In genomic region chr20:64062276-64062595, GRCh38 we compare ENCODE assay signal across 9 cellular contexts. TPM values are rescaled to one million over a fixed set of nuclear protein-coding genes. Genes with fewer than 3 reads are reported as not detected.
DNase-seq lines count a peak whose midpoint lies in the region; ATAC-seq, FAIRE-seq and TF ChIP-seq lines count a peak whose summit lies in the region.
"Had no signal": no experiment of that assay in that cellular context is flagged by ENCODE, and none has a peak within 500 bp of the region (broad histone marks: within the 10 kb centered on the region; RNA-seq: fewer than 3 reads in every experiment).

No MANE protein-coding gene starts in this region.

- no peaks in the 10 kb centered on the region for H3K79me2 ChIP-seq in HepG2 (ENCODE audit: insufficient read depth, low read length)

- TF ChIP-seq EP300 in HepG2 (IDR thresholded peaks at IDR 0.05; ENCODE audit: low read depth in 2 of 2, low read length in 2 of 2) = no peak
- no peak; the same call in 1 of the 2 replicates for TF ChIP-seq EP300 in HepG2 (CRISPR knock-in tag; IDR thresholded peaks at IDR 0.05; ENCODE audit: borderline replicate concordance)
- no peak for TF ChIP-seq EP300 in suprapubic skin (IDR thresholded peaks at IDR 0.05)

- no peak overlapping the region for H2AFZ ChIP-seq in HepG2 (ENCODE audit: low read length)

- H3K4me3 Mint-ChIP-seq in activated CD4-positive, alpha-beta T cell treated with anti-CD3 and anti-CD28 coated beads for 36 hours = peak overlapping the region; percentile 82

- H3K27me3 ChIP-seq in HepG2 (ENCODE audit: control insufficient read depth in 1 of 2, insufficient read depth in 2 of 2, low read length in 2 of 2) (peaks cover 0 to 3% of the 10 kb centered on the region in 2 experiments; a peak in 2 of 5 replicates), suprapubic skin (no peaks in the 10 kb centered on the region)

- no peaks in the 10 kb centered on the region for H3K36me3 ChIP-seq in HepG2 (replicated peaks in 1 of 2; ENCODE audit: control insufficient read depth in 1 of 2, insufficient read depth in 2 of 2, low read length in 2 of 2)
- no peaks in the 10 kb centered on the region for H3K36me3 ChIP-seq in suprapubic skin

- intact Hi-C loops in activated CD4-positive, alpha-beta T cell treated with anti-CD3 and anti-CD28 coated beads for 36 hours (cut with DNase I, micrococcal nuclease) = loop anchor here (1.0 to 10.0 kb wide), 4 partner anchors 523 to 1270 kb away; partner anchors contain the start of genes ARFGAP1 (in 1 of the 2) and PTK6 (in 1 of the 2)
- intact Hi-C loops in HepG2 (cut with micrococcal nuclease; ENCODE audit: unreplicated experiment) = no loop called here

- peak overlapping the region; percentile 95 for H3K4me2 ChIP-seq in HepG2 (ENCODE audit: low read depth, low read length)

- peaks cover 4% of the 10 kb centered on the region; the same call in 1 of the 2 replicates for H4K20me1 ChIP-seq in HepG2 (ENCODE audit: insufficient read depth, low read length)

- POLR2A ChIA-PET in activated CD4-positive, alpha-beta T cell treated with anti-CD3 and anti-CD28 coated beads for 36 hours (lab: Charles Lee) = no interaction called here
- POLR2A ChIA-PET in HepG2 (lab: Yijun Ruan, JAX) = interaction anchor here (0.9 to 4.6 kb wide), 21 partner anchors 10 to 420 kb away, joined by 3 to 113 read pairs (median 6); partner anchors contain the start of genes C20orf204, LKAAEAR1, OPRL1 and PRPF6

- no peak for DNase-seq in activated CD4-positive, alpha-beta T cell treated with anti-CD3 and anti-CD28 coated beads for 36 hours
- no peak for DNase-seq in activated CD4-positive, alpha-beta T cell treated with anti-CD3 and anti-CD28 coated beads for 4 hours
- DNase-seq in astrocyte of the cerebellum (ENCODE audit: low read depth) (no peak), HepG2 (ENCODE audit: low spot score) (no peak), suprapubic skin (ENCODE audit: low spot score in 2 of 2) (no peak), SW480 (ENCODE audit: low spot score) (no peak), NCI-H1105 (lab: John Stamatoyannopoulos, UW) (no peak), superior temporal gyrus (ENCODE audit: extremely low spot score) (no peak)

- CTCF ChIA-PET in activated CD4-positive, alpha-beta T cell treated with anti-CD3 and anti-CD28 coated beads for 36 hours (lab: Charles Lee) = interaction anchor here (0.7 to 1.4 kb wide), 9 partner anchors 15 to 509 kb away, joined by 3 to 9 read pairs (median 4); partner anchors contain the start of gene LKAAEAR1
- CTCF ChIA-PET in HepG2 (lab: Yijun Ruan, JAX; ENCODE audit: low intra/inter-chr PET ratio, low total read pairs) = interaction anchor here (1.5 kb wide), 1 partner anchor 81 kb away, joined by 4 read pairs; the partner anchor contains the start of gene PRPF6

- no peak for TF ChIP-seq RAD21 in HepG2 (CRISPR knock-in tag; IDR thresholded peaks at IDR 0.05)

- no peaks in the 10 kb centered on the region for H3K36me3 Mint-ChIP-seq in activated CD4-positive, alpha-beta T cell treated with anti-CD3 and anti-CD28 coated beads for 36 hours (ENCODE audit: low read depth)

- no peak overlapping the region for H3K27ac Mint-ChIP-seq in activated CD4-positive, alpha-beta T cell treated with anti-CD3 and anti-CD28 coated beads for 36 hours

- TSS peak; percentile 92 for BruUV-seq in HepG2 (replicated peaks; lab: Mats Ljungman, UMichigan)

- H3K27ac ChIP-seq in HepG2 (ENCODE audit: extremely low read length, insufficient read depth, low read length) (peak overlapping the region; percentile 66), suprapubic skin (peak overlapping the region; percentile 76)

- H3K4me1 ChIP-seq in HepG2 (ENCODE audit: insufficient read depth, low read length) = peaks cover 67% of the 10 kb centered on the region
- peaks cover 48% of the 10 kb centered on the region for H3K4me1 ChIP-seq in suprapubic skin

- TF ChIP-seq POLR2A in HepG2 (IDR thresholded peaks at IDR 0.05; ENCODE audit: insufficient read depth in 1 of 2, low read depth in 2 of 2, low read length in 2 of 2) (no peak), suprapubic skin (IDR thresholded peaks at IDR 0.05) (no peak)

- H3K4me3 ChIP-seq in astrocyte of the cerebellum (ENCODE audit: low read depth, low read length) (peak overlapping the region; percentile 83), HepG2 (replicated peaks in 1 of 3; ENCODE audit: insufficient read depth in 1 of 3, low read depth in 2 of 3, low read length in 3 of 3) (peak overlapping the region; percentile 82 to 98 (median 90)), suprapubic skin (peak overlapping the region; percentile 89)

- no peaks in the 10 kb centered on the region for H3K9me3 Mint-ChIP-seq in activated CD4-positive, alpha-beta T cell treated with anti-CD3 and anti-CD28 coated beads for 36 hours (ENCODE audit: low read depth)

- no peaks in the 10 kb centered on the region for H3K9me3 ChIP-seq in HepG2 (ENCODE audit: low read length)
- no peaks in the 10 kb centered on the region for H3K9me3 ChIP-seq in suprapubic skin

- H3K9ac ChIP-seq in HepG2 (ENCODE audit: insufficient read depth, low read depth, low read length) = peak overlapping the region; percentile 82

- no peak for ATAC-seq in activated CD4-positive, alpha-beta T cell treated with anti-CD3 and anti-CD28 coated beads for 36 hours
- ATAC-seq in HepG2 = no peak

- TF ChIP-seq CTCF in astrocyte of the cerebellum (IDR thresholded peaks at IDR 0.05; ENCODE audit: low read depth, low read length, missing control alignments) (no peak), HepG2 (CRISPR knock-in tag; IDR thresholded peaks at IDR 0.05) (no peak), suprapubic skin (IDR thresholded peaks at IDR 0.05) (no peak)

- in situ Hi-C loops in astrocyte of the cerebellum (cut with HindIII; ENCODE audit: low sequenced_read_pairs) (no loop called here), HepG2 (cut with HindIII; ENCODE audit: extremely low pct_ligation_motif_present, low pct_unique_long_range_greater_than_20kb) (no loop called here)

- WGBS in HepG2 (ENCODE audit: low lambda C conversion rate) = 31% methylated on average over 5 of the region's 5 CpGs
- WGBS in suprapubic skin = 53% methylated on average over 3 of the region's 5 CpGs

- H3K4me1 Mint-ChIP-seq in activated CD4-positive, alpha-beta T cell treated with anti-CD3 and anti-CD28 coated beads for 36 hours = peaks cover 52% of the 10 kb centered on the region

- peak; percentile 8 for FAIRE-seq in HepG2 (lab: Jason Lieb, UNC)

- H3K27me3 Mint-ChIP-seq in activated CD4-positive, alpha-beta T cell treated with anti-CD3 and anti-CD28 coated beads for 36 hours = no peaks in the 10 kb centered on the region

RNA-seq across cellular contexts. Expression of gene TCEA2, which starts 0.8 kb away (rescaled TPM):
- total RNA-seq in activated CD4-positive, alpha-beta T cell treated with anti-CD3 and anti-CD28 coated beads for 36 hours = 10 to 100 TPM; 40.6 to 50.0 TPM
- 25.9 and 33.7 TPM in 2 replicates for total RNA-seq in HepG2 (2016; rRNA removed; fragmentation: Illumina TruSeq; extraction: Trizol)
- total RNA-seq in HepG2 (2016; cell fraction: cytosol; rRNA removed; fragmentation: Illumina TruSeq; extraction: Trizol; ENCODE audit: low read depth) = 58.0 and 75.2 TPM in 2 replicates
- total RNA-seq in HepG2 (2016; cell fraction: insoluble cytoplasmic fraction; rRNA removed; fragmentation: Illumina TruSeq; extraction: Trizol) = 25.2 and 31.6 TPM in 2 replicates
- 54.3 and 70.5 TPM in 2 replicates for total RNA-seq in HepG2 (2016; cell fraction: membrane; rRNA removed; fragmentation: Illumina TruSeq; extraction: Trizol)
- 19.6 and 25.2 TPM in 2 replicates for total RNA-seq in HepG2 (2016; cell fraction: nucleus; rRNA removed; fragmentation: Illumina TruSeq; extraction: Trizol)
- 28.1 and 36.8 TPM in 2 replicates for polyA plus RNA-seq in HepG2 (2011; rRNA removed)
- 22.9 and 25.9 TPM in 2 replicates for polyA plus RNA-seq in HepG2 (2011; cell fraction: cytosol; rRNA removed)
- polyA plus RNA-seq in HepG2 (2011; cell fraction: nucleus; rRNA removed) = 101 and 106 TPM in 2 replicates
- polyA plus RNA-seq in HepG2 (2012) = 70.9 and 75.4 TPM in 2 replicates
- polyA plus RNA-seq in HepG2 (2016; cell fraction: cytosol; fragmentation: Illumina TruSeq; extraction: Trizol; ENCODE audit: low read depth) = 308 and 317 TPM in 2 replicates
- 54.5 and 74.5 TPM in 2 replicates for polyA plus RNA-seq in HepG2 (2016; cell fraction: insoluble cytoplasmic fraction; fragmentation: Illumina TruSeq; extraction: Trizol; ENCODE audit: low read depth)
- 232 and 236 TPM in 2 replicates for polyA plus RNA-seq in HepG2 (2016; cell fraction: membrane; fragmentation: Illumina TruSeq; extraction: Trizol; ENCODE audit: low read depth)
- polyA plus RNA-seq in HepG2 (2016; cell fraction: nucleus; fragmentation: Illumina TruSeq; extraction: Trizol; ENCODE audit: insufficient read depth, low read depth) = 80.5 and 83.8 TPM in 2 replicates
- 42.1 and 65.5 TPM in 2 replicates for polyA minus RNA-seq in HepG2 (2011; rRNA and poly(A)+ RNA removed; ENCODE audit: low replicate concordance)
- polyA minus RNA-seq in HepG2 (2011; cell fraction: cytosol; rRNA and poly(A)+ RNA removed) = 21.6 and 27.5 TPM in 2 replicates
- 32.7 and 36.6 TPM in 2 replicates for polyA minus RNA-seq in HepG2 (2011; cell fraction: nucleus; rRNA and poly(A)+ RNA removed)
- total RNA-seq in suprapubic skin = 10 to 100 TPM in 3 of 4 donors, 1 to 10 TPM in 1; 8.6 to 27.9 (median 13.2) TPM

RNA-seq across cellular contexts. Expression of gene SOX18, which starts 12.8 kb away (rescaled TPM):
- total RNA-seq in activated CD4-positive, alpha-beta T cell treated with anti-CD3 and anti-CD28 coated beads for 36 hours = not detected
- total RNA-seq in HepG2 (2016; rRNA removed; fragmentation: Illumina TruSeq; extraction: Trizol) = 1.3 and 1.9 TPM in 2 replicates
- 1.1 and 1.6 TPM in 2 replicates for total RNA-seq in HepG2 (2016; cell fraction: cytosol; rRNA removed; fragmentation: Illumina TruSeq; extraction: Trizol; ENCODE audit: low read depth)
- total RNA-seq in HepG2 (2016; cell fraction: insoluble cytoplasmic fraction; rRNA removed; fragmentation: Illumina TruSeq; extraction: Trizol) = 0.94 and 1.8 TPM in 2 replicates
- total RNA-seq in HepG2 (2016; cell fraction: membrane; rRNA removed; fragmentation: Illumina TruSeq; extraction: Trizol) = 2.7 and 3.0 TPM in 2 replicates
- 1.4 and 2.1 TPM in 2 replicates for total RNA-seq in HepG2 (2016; cell fraction: nucleus; rRNA removed; fragmentation: Illumina TruSeq; extraction: Trizol)
- polyA plus RNA-seq in HepG2 (2011; rRNA removed) = 1.6 and 2.0 TPM in 2 replicates
- 1.1 and 2.3 TPM in 2 replicates for polyA plus RNA-seq in HepG2 (2011; cell fraction: cytosol; rRNA removed)
- polyA plus RNA-seq in HepG2 (2011; cell fraction: nucleus; rRNA removed) = 8.4 and 10.3 TPM in 2 replicates
- polyA plus RNA-seq in HepG2 (2012) = 2.4 and 3.1 TPM in 2 replicates
- 1.8 and 1.9 TPM in 2 replicates for polyA plus RNA-seq in HepG2 (2016; cell fraction: cytosol; fragmentation: Illumina TruSeq; extraction: Trizol; ENCODE audit: low read depth)
- polyA plus RNA-seq in HepG2 (2016; cell fraction: insoluble cytoplasmic fraction; fragmentation: Illumina TruSeq; extraction: Trizol; ENCODE audit: low read depth) = 7.2 and 8.4 TPM in 2 replicates
- polyA plus RNA-seq in HepG2 (2016; cell fraction: membrane; fragmentation: Illumina TruSeq; extraction: Trizol; ENCODE audit: low read depth) = 3.3 and 4.0 TPM in 2 replicates
- polyA plus RNA-seq in HepG2 (2016; cell fraction: nucleus; fragmentation: Illumina TruSeq; extraction: Trizol; ENCODE audit: insufficient read depth, low read depth) = 9.0 and 10.0 TPM in 2 replicates
- 0.28 and 1.8 TPM in 2 replicates for polyA minus RNA-seq in HepG2 (2011; rRNA and poly(A)+ RNA removed; ENCODE audit: low replicate concordance)
- polyA minus RNA-seq in HepG2 (2011; cell fraction: cytosol; rRNA and poly(A)+ RNA removed) = 1.9 and 4.0 TPM in 2 replicates
- 0.77 and 0.87 TPM in 2 replicates for polyA minus RNA-seq in HepG2 (2011; cell fraction: nucleus; rRNA and poly(A)+ RNA removed)
- 1 to 10 TPM in 3 of 4 donors, under 1 TPM in 1; 0.79 to 8.7 (median 3.3) TPM for total RNA-seq in suprapubic skin
- total RNA-seq: mononuclear cell had no signal

RNA-seq across cellular contexts. Expression of gene RGS19, which starts 17.1 kb away (rescaled TPM):
- total RNA-seq in activated CD4-positive, alpha-beta T cell treated with anti-CD3 and anti-CD28 coated beads for 36 hours = 10 to 100 TPM; 39.6 to 40.2 TPM
- 10.2 and 10.7 TPM in 2 replicates for total RNA-seq in HepG2 (2016; rRNA removed; fragmentation: Illumina TruSeq; extraction: Trizol)
- total RNA-seq in HepG2 (2016; cell fraction: cytosol; rRNA removed; fragmentation: Illumina TruSeq; extraction: Trizol; ENCODE audit: low read depth) = 8.3 and 13.6 TPM in 2 replicates
- 9.9 and 10.3 TPM in 2 replicates for total RNA-seq in HepG2 (2016; cell fraction: insoluble cytoplasmic fraction; rRNA removed; fragmentation: Illumina TruSeq; extraction: Trizol)
- 24.1 and 24.7 TPM in 2 replicates for total RNA-seq in HepG2 (2016; cell fraction: membrane; rRNA removed; fragmentation: Illumina TruSeq; extraction: Trizol)
- total RNA-seq in HepG2 (2016; cell fraction: nucleus; rRNA removed; fragmentation: Illumina TruSeq; extraction: Trizol) = 7.0 and 7.6 TPM in 2 replicates
- 11.9 and 14.7 TPM in 2 replicates for polyA plus RNA-seq in HepG2 (2011; rRNA removed)
- 11.7 and 19.3 TPM in 2 replicates for polyA plus RNA-seq in HepG2 (2011; cell fraction: cytosol; rRNA removed)
- 12.6 and 13.6 TPM in 2 replicates for polyA plus RNA-seq in HepG2 (2011; cell fraction: nucleus; rRNA removed)
- 4.4 and 6.8 TPM in 2 replicates for polyA plus RNA-seq in HepG2 (2012)
- 18.0 and 22.1 TPM in 2 replicates for polyA plus RNA-seq in HepG2 (2016; cell fraction: cytosol; fragmentation: Illumina TruSeq; extraction: Trizol; ENCODE audit: low read depth)
- 14.2 and 16.6 TPM in 2 replicates for polyA plus RNA-seq in HepG2 (2016; cell fraction: insoluble cytoplasmic fraction; fragmentation: Illumina TruSeq; extraction: Trizol; ENCODE audit: low read depth)
- polyA plus RNA-seq in HepG2 (2016; cell fraction: membrane; fragmentation: Illumina TruSeq; extraction: Trizol; ENCODE audit: low read depth) = 25.0 and 29.7 TPM in 2 replicates
- polyA plus RNA-seq in HepG2 (2016; cell fraction: nucleus; fragmentation: Illumina TruSeq; extraction: Trizol; ENCODE audit: insufficient read depth, low read depth) = 9.7 and 10.6 TPM in 2 replicates
- 15.8 and 18.5 TPM in 2 replicates for polyA minus RNA-seq in HepG2 (2011; rRNA and poly(A)+ RNA removed; ENCODE audit: low replicate concordance)
- polyA minus RNA-seq in HepG2 (2011; cell fraction: cytosol; rRNA and poly(A)+ RNA removed) = 8.1 and 9.1 TPM in 2 replicates
- polyA minus RNA-seq in HepG2 (2011; cell fraction: nucleus; rRNA and poly(A)+ RNA removed) = 4.5 and 5.5 TPM in 2 replicates
- total RNA-seq in suprapubic skin = 10 to 100 TPM; 14.8 to 18.4 (median 16.2) TPM

RNA-seq across cellular contexts. Expression of gene OPRL1, which starts 17.6 kb away (rescaled TPM):
- total RNA-seq in activated CD4-positive, alpha-beta T cell treated with anti-CD3 and anti-CD28 coated beads for 36 hours = under 1 TPM; 0.42 to 0.50 TPM
- total RNA-seq in HepG2 (2016; rRNA removed; fragmentation: Illumina TruSeq; extraction: Trizol) (0.27 and 0.35 TPM in 2 replicates), suprapubic skin (under 1 TPM; 0.45 to 0.68 (median 0.52) TPM)
- not detected in 2 replicates for total RNA-seq in HepG2 (2016; cell fraction: cytosol; rRNA removed; fragmentation: Illumina TruSeq; extraction: Trizol; ENCODE audit: low read depth)
- total RNA-seq in HepG2 (2016; cell fraction: insoluble cytoplasmic fraction; rRNA removed; fragmentation: Illumina TruSeq; extraction: Trizol) = 0.16 and 0.56 TPM in 2 replicates
- 0.12 and 0.14 TPM in 2 replicates for total RNA-seq in HepG2 (2016; cell fraction: membrane; rRNA removed; fragmentation: Illumina TruSeq; extraction: Trizol)
- 0.25 and 0.28 TPM in 2 replicates for total RNA-seq in HepG2 (2016; cell fraction: nucleus; rRNA removed; fragmentation: Illumina TruSeq; extraction: Trizol)
- polyA plus RNA-seq in HepG2 (2011; rRNA removed) = 0.71 and 0.77 TPM in 2 replicates
- 0.37 and 0.86 TPM in 2 replicates for polyA plus RNA-seq in HepG2 (2011; cell fraction: cytosol; rRNA removed)
- polyA plus RNA-seq in HepG2 (2011; cell fraction: nucleus; rRNA removed) = 0.99 and 1.1 TPM in 2 replicates
- 0.28 and 0.56 TPM in 2 replicates for polyA plus RNA-seq in HepG2 (2012)
- polyA plus RNA-seq in HepG2 (2016; cell fraction: cytosol; fragmentation: Illumina TruSeq; extraction: Trizol; ENCODE audit: low read depth) = not detected in 2 replicates
- 0.32 and 0.40 TPM in 2 replicates for polyA plus RNA-seq in HepG2 (2016; cell fraction: insoluble cytoplasmic fraction; fragmentation: Illumina TruSeq; extraction: Trizol; ENCODE audit: low read depth)
- 0.08 TPM in 1 of 2 replicates, not detected in the other for polyA plus RNA-seq in HepG2 (2016; cell fraction: membrane; fragmentation: Illumina TruSeq; extraction: Trizol; ENCODE audit: low read depth)
- polyA plus RNA-seq in HepG2 (2016; cell fraction: nucleus; fragmentation: Illumina TruSeq; extraction: Trizol; ENCODE audit: insufficient read depth, low read depth) = 0.33 and 0.61 TPM in 2 replicates
- 0.14 and 3.0 TPM in 2 replicates for polyA minus RNA-seq in HepG2 (2011; rRNA and poly(A)+ RNA removed; ENCODE audit: low replicate concordance)
- 0.59 and 0.62 TPM in 2 replicates for polyA minus RNA-seq in HepG2 (2011; cell fraction: cytosol; rRNA and poly(A)+ RNA removed)
- 0.13 and 0.25 TPM in 2 replicates for polyA minus RNA-seq in HepG2 (2011; cell fraction: nucleus; rRNA and poly(A)+ RNA removed)

RNA-seq across cellular contexts. Expression of gene LKAAEAR1, which starts 22.0 kb away (rescaled TPM):
- under 1 TPM; 0.30 to 0.46 TPM for total RNA-seq in activated CD4-positive, alpha-beta T cell treated with anti-CD3 and anti-CD28 coated beads for 36 hours
- total RNA-seq in HepG2 (2016; rRNA removed; fragmentation: Illumina TruSeq; extraction: Trizol) (not detected in 2 replicates), suprapubic skin (not detected)
- 0.51 TPM in 1 of 2 replicates, not detected in the other for total RNA-seq in HepG2 (2016; cell fraction: cytosol; rRNA removed; fragmentation: Illumina TruSeq; extraction: Trizol; ENCODE audit: low read depth)
- 0.15 TPM in 1 of 2 replicates, not detected in the other for total RNA-seq in HepG2 (2016; cell fraction: insoluble cytoplasmic fraction; rRNA removed; fragmentation: Illumina TruSeq; extraction: Trizol)
- 0.22 TPM in 1 of 2 replicates, not detected in the other for total RNA-seq in HepG2 (2016; cell fraction: membrane; rRNA removed; fragmentation: Illumina TruSeq; extraction: Trizol)
- total RNA-seq in HepG2 (2016; cell fraction: nucleus; rRNA removed; fragmentation: Illumina TruSeq; extraction: Trizol) = not detected in 2 replicates
- not detected in 2 replicates for polyA plus RNA-seq in HepG2 (2011; rRNA removed)
- polyA plus RNA-seq in HepG2 (2011; cell fraction: cytosol; rRNA removed) = not detected in 2 replicates
- not detected in 2 replicates for polyA plus RNA-seq in HepG2 (2011; cell fraction: nucleus; rRNA removed)
- not detected in 2 replicates for polyA plus RNA-seq in HepG2 (2012)
- polyA plus RNA-seq in HepG2 (2016; cell fraction: cytosol; fragmentation: Illumina TruSeq; extraction: Trizol; ENCODE audit: low read depth) = 0.41 and 0.44 TPM in 2 replicates
- not detected in 2 replicates for polyA plus RNA-seq in HepG2 (2016; cell fraction: insoluble cytoplasmic fraction; fragmentation: Illumina TruSeq; extraction: Trizol; ENCODE audit: low read depth)
- not detected in 2 replicates for polyA plus RNA-seq in HepG2 (2016; cell fraction: membrane; fragmentation: Illumina TruSeq; extraction: Trizol; ENCODE audit: low read depth)
- polyA plus RNA-seq in HepG2 (2016; cell fraction: nucleus; fragmentation: Illumina TruSeq; extraction: Trizol; ENCODE audit: insufficient read depth, low read depth) = not detected in 2 replicates
- polyA minus RNA-seq in HepG2 (2011; rRNA and poly(A)+ RNA removed; ENCODE audit: low replicate concordance) = not detected in 2 replicates
- not detected in 2 replicates for polyA minus RNA-seq in HepG2 (2011; cell fraction: cytosol; rRNA and poly(A)+ RNA removed)
- polyA minus RNA-seq in HepG2 (2011; cell fraction: nucleus; rRNA and poly(A)+ RNA removed) = not detected in 2 replicates
